Comparison of ENCODE assay signal across 30 cellular contexts in genomic region chr17:16023881-16024280, GRCh38.
"Had no signal": no experiment of that assay in that cellular context is flagged by ENCODE, and none has a peak within 500 bp of the region (broad histone marks: within the 10 kb centered on the region; RNA-seq: fewer than 3 reads in every experiment).

No MANE protein-coding gene starts in this region.

- ATAC-seq: activated CD4-positive, CD25-positive, alpha-beta regulatory T cell treated with anti-CD3 and anti-CD28 coated beads, Interleukin-2, amount 50 U/mL, for 24 hours; activated naive CD4-positive, alpha-beta T cell treated with anti-CD3 and anti-CD28 coated beads, Interleukin-2, amount 50 U/mL, for 72 hours; activated T-helper 17 cell treated with anti-CD3 and anti-CD28 coated beads, Interleukin-2, amount 50 U/mL, for 72 hours; mucosa of descending colon; natural killer cell treated with Interleukin-12 subunit alpha and Interleukin-12 subunit beta and Interleukin-15 and Interleukin-18, amount 100 ng/mL, for 72 hours; right cardiac atrium had no signal

- H3K27me3 Mint-ChIP-seq: activated CD4-positive, alpha-beta T cell treated with anti-CD3 and anti-CD28 coated beads, Interleukin-2, amount 10 ng/mL, durations not matched to agents 7 days and 5 days; activated T-helper 17 cell treated with anti-CD3 and anti-CD28 coated beads, Interleukin-2, amount 50 U/mL, for 72 hours; brain; natural killer cell treated with Interleukin-12 subunit alpha and Interleukin-12 subunit beta and Interleukin-15 and Interleukin-18, amount 100 ng/mL, for 72 hours had no signal

- H3K9me3 Mint-ChIP-seq: activated CD4-positive, alpha-beta T cell treated with anti-CD3 and anti-CD28 coated beads, Interleukin-2, amount 10 ng/mL, durations not matched to agents 7 days and 5 days; activated naive CD4-positive, alpha-beta T cell treated with anti-CD3 and anti-CD28 coated beads, Interleukin-2, amount 50 U/mL, for 72 hours; activated T-helper 17 cell treated with anti-CD3 and anti-CD28 coated beads, Interleukin-2, amount 50 U/mL, for 72 hours; brain; natural killer cell treated with Interleukin-12 subunit alpha and Interleukin-12 subunit beta and Interleukin-15 and Interleukin-18, amount 100 ng/mL, for 72 hours; T-helper 1 cell treated with Interleukin-12 subunit alpha and Interleukin-12 subunit beta and Interleukin-4 antibody, amounts not matched to agents 30 μg/mL and 1 μg/mL, for 36 hours had no signal

- H3K4me3 Mint-ChIP-seq: activated CD4-positive, alpha-beta T cell treated with anti-CD3 and anti-CD28 coated beads, Interleukin-2, amount 10 ng/mL, durations not matched to agents 7 days and 5 days; activated T-helper 17 cell treated with anti-CD3 and anti-CD28 coated beads, Interleukin-2, amount 50 U/mL, for 72 hours; brain; natural killer cell treated with Interleukin-12 subunit alpha and Interleukin-12 subunit beta and Interleukin-15 and Interleukin-18, amount 100 ng/mL, for 72 hours; T-helper 1 cell treated with Interleukin-12 subunit alpha and Interleukin-12 subunit beta and Interleukin-4 antibody, amounts not matched to agents 30 μg/mL and 1 μg/mL, for 36 hours had no signal

- H3K27ac Mint-ChIP-seq: activated CD4-positive, alpha-beta T cell treated with anti-CD3 and anti-CD28 coated beads, Interleukin-2, amount 10 ng/mL, durations not matched to agents 7 days and 5 days; T-helper 1 cell treated with Interleukin-12 subunit alpha and Interleukin-12 subunit beta and Interleukin-4 antibody, amounts not matched to agents 30 μg/mL and 1 μg/mL, for 36 hours had no signal

- H3K9me3 ChIP-seq: ascending aorta, left ventricle myocardium inferior, mucosa of descending colon, spleen, testis, transverse colon had no signal

- DNase-seq: activated CD4-positive, alpha-beta T cell treated with anti-CD3 and anti-CD28 coated beads, Interleukin-2, amount 10 ng/mL, durations not matched to agents 7 days and 5 days; activated CD8-positive, alpha-beta memory T cell treated with anti-CD3 and anti-CD28 coated beads for 24 hours; activated gamma-delta T cell treated with Interleukin-2 at 50 U/mL for 16 hours; activated T-cell treated with anti-CD3 and anti-CD28 coated beads, Interleukin-2, amount 50 U/mL, for 1 hour; cerebellar nuclear complex; dorsolateral prefrontal cortex; effector memory CD4-positive, alpha-beta T cell; islet precursor cell; left ventricle myocardium inferior; mucosa of descending colon; right cardiac atrium; spleen; stimulated activated naive CD4-positive, alpha-beta T cell treated with Interleukin-2 at 50 U/mL for 16 hours; T-helper 9 cell; testis; transverse colon had no signal

- H3K4me2 ChIP-seq: hepatocyte had no signal

- H3K27ac ChIP-seq: ascending aorta, coronary artery, hepatocyte, left ventricle myocardium inferior, spleen, testis, transverse colon, VCaP had no signal

- FAIRE-seq: frontal cortex, TTC549 had no signal

- H3K4me1 ChIP-seq: testis had no signal

- H3K4me3 ChIP-seq: ascending aorta, cardiac muscle cell, coronary artery, dorsolateral prefrontal cortex, hepatocyte, left ventricle myocardium inferior, lung, mucosa of descending colon, spleen, testis, transverse colon had no signal
